In the genomic region with DNA sequence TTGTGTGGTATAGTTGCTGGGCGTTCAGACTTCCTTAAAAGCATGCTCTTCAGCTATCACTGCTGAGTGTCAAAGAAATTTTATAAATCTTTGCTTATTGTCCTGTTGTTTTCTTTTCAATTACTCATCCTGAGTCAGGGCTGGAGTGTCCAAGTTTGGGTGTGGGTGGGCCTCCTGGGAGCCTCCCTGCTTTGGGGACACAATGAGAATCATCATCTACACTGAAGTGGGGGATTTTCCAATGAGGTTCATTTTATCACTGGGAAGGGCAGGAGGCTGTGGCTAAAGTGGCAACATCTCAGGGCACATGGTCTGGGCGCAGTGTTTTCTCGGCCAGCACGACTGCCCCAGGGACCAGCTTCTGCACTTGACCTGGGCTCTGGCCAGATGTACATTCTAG, we compare ENCODE assay signal across 14 cellular contexts. TPM values are rescaled to one million over a fixed set of nuclear protein-coding genes. Genes with fewer than 3 reads are reported as not detected.
DNase-seq lines count a peak whose midpoint lies in the region; ATAC-seq, FAIRE-seq and TF ChIP-seq lines count a peak whose summit lies in the region.
"Had no signal": no experiment of that assay in that cellular context is flagged by ENCODE, and none has a peak within 500 bp of the region (broad histone marks: within the 10 kb centered on the region; RNA-seq: fewer than 3 reads in every experiment).

No MANE protein-coding gene starts in this region.

- H3K27me3 ChIP-seq in PC-9 (ENCODE audit: insufficient read depth, low read depth) (no peaks in the 10 kb centered on the region), endothelial cell of umbilical vein (ENCODE audit: control insufficient read depth in 2 of 2, insufficient read depth in 2 of 2, low read length in 2 of 2) (no peaks in the 10 kb centered on the region), sigmoid colon (no peaks in the 10 kb centered on the region)

- H3K9me3 Mint-ChIP-seq in activated T-helper 2 cell treated with anti-CD3 and anti-CD28 coated beads, Interferon-gamma antibody, Interleukin-2, Interleukin-4, amounts not matched to agents 10 μg/mL and 5 μg/mL and 100 μg/mL, durations not matched to agents 14 hours and 24 hours and 36 hours, result no peaks in the 10 kb centered on the region
- H3K9me3 Mint-ChIP-seq in glutamatergic neuron (ENCODE audit: unreplicated experiment), result no peaks in the 10 kb centered on the region
- H3K9me3 Mint-ChIP-seq: activated T-cell treated with anti-CD3 and anti-CD28 coated beads, Interleukin-2, amount 50 U/mL, for 4 hours; stimulated activated effector memory CD8-positive, alpha-beta T cell treated with anti-CD3 and anti-CD28 coated beads, Interleukin-12 subunit alpha, Interleukin-12 subunit beta, amount 100 ng/mL, for 72 hours had no signal

- FAIRE-seq in endothelial cell of umbilical vein (lab: Jason Lieb, UNC), result peak; percentile 48

- WGBS in sigmoid colon, 2 donors, result 71 to 83% methylated on average over 4 of the region's 4 CpGs

- intact Hi-C loops in PC-9 (cut with micrococcal nuclease; ENCODE audit: unreplicated experiment) (loop anchor here (1.0 kb wide), 1 partner anchor 20 kb away; a partner anchor contains a TSS), endothelial cell of umbilical vein (cut with micrococcal nuclease) (no loop called here), sigmoid colon (cut with DNase I) (no loop called here)
- intact Hi-C loops in activated T-helper 2 cell treated with anti-CD3 and anti-CD28 coated beads, Interferon-gamma antibody, Interleukin-2, Interleukin-4, amounts not matched to agents 10 μg/mL and 5 μg/mL and 100 μg/mL, durations not matched to agents 14 hours and 24 hours and 36 hours (cut with micrococcal nuclease), result no loop called here

- dilution Hi-C loops in endothelial cell of umbilical vein (cut with MboI; ENCODE audit: extremely low pct_ligation_motif_present, low sequenced_read_pairs), result no loop called here

- no peak for TF ChIP-seq EP300 in sigmoid colon (IDR thresholded peaks at IDR 0.05)

- H3K36me3 ChIP-seq in PC-9 (ENCODE audit: low read depth) (no peaks in the 10 kb centered on the region), endothelial cell of umbilical vein (ENCODE audit: control insufficient read depth in 2 of 2, extremely low read depth in 1 of 2, insufficient read depth in 2 of 2, low read length in 2 of 2) (no peaks in the 10 kb centered on the region), sigmoid colon (peaks cover 0 to 22% (median 11%) of the 10 kb centered on the region in 4 donors)

- peak overlapping the region; percentile 77 for H3K4me2 ChIP-seq in PC-9
- no peak overlapping the region for H3K4me2 ChIP-seq in endothelial cell of umbilical vein (ENCODE audit: insufficient read depth, low read length)

- DNase-seq in EL, result peak; percentile 76
- peak; percentile 70 to 84 for DNase-seq in PC-9
- peak; percentile 26 for DNase-seq in endothelial cell of umbilical vein (ENCODE audit: low read depth, low spot score)
- peak; percentile 64 for DNase-seq in sigmoid colon
- no peak for DNase-seq in activated T-helper 2 cell treated with anti-CD3 and anti-CD28 coated beads, Interferon-gamma antibody, Interleukin-2, Interleukin-4, amounts not matched to agents 10 μg/mL and 5 μg/mL and 100 μg/mL, durations not matched to agents 14 hours and 24 hours and 36 hours (ENCODE audit: low spot score)
- no peak for DNase-seq in glutamatergic neuron
- DNase-seq in NCI-H510A treated with DMSO at 0.1 percent for 48 hours (lab: John Stamatoyannopoulos, UW), result no peak
- DNase-seq: activated T-cell treated with anti-CD3 and anti-CD28 coated beads, Interleukin-2, amount 50 U/mL, for 4 hours; H7; midbrain; stimulated activated CD4-positive, alpha-beta T cell treated with anti-CD3 and anti-CD28 coated beads, Interleukin-2, amount 100 ng/mL, for 24 hours had no signal

- no peaks in the 10 kb centered on the region for H3K9me1 ChIP-seq in endothelial cell of umbilical vein (replicated peaks; ENCODE audit: control insufficient read depth, extremely low read depth, insufficient read depth, low read length)

- BruUV-seq in PC-9 (replicated peaks; lab: Mats Ljungman, UMichigan) (no TSS peak), endothelial cell of umbilical vein (replicated peaks; lab: Mats Ljungman, UMichigan) (no TSS peak)

- no peaks in the 10 kb centered on the region for H3K9me2 ChIP-seq in PC-9 (ENCODE audit: insufficient read depth)

- no peak overlapping the region for H2AFZ ChIP-seq in PC-9
- H2AFZ ChIP-seq in endothelial cell of umbilical vein (ENCODE audit: low read depth, low read length), result no peak overlapping the region

- H3K4me1 ChIP-seq in PC-9 (replicated peaks; ENCODE audit: insufficient read depth), result peaks cover 66% of the 10 kb centered on the region
- peaks cover 9% of the 10 kb centered on the region for H3K4me1 ChIP-seq in endothelial cell of umbilical vein (ENCODE audit: control insufficient read depth, extremely low read depth, insufficient read depth, low read length)
- peaks cover 0 to 22% (median 10%) of the 10 kb centered on the region in 4 donors for H3K4me1 ChIP-seq in sigmoid colon

- H3F3A ChIP-seq in PC-9 (ENCODE audit: insufficient read depth, low read depth), result peaks cover 47% of the 10 kb centered on the region

- ATAC-seq in GM21423 (IDR thresholded peaks at IDR 0.05; ENCODE audit: unreplicated experiment), result no peak
- ATAC-seq: activated T-cell treated with anti-CD3 and anti-CD28 coated beads, Interleukin-2, amount 50 U/mL, for 4 hours; stimulated activated effector memory CD8-positive, alpha-beta T cell treated with anti-CD3 and anti-CD28 coated beads, Interleukin-12 subunit alpha, Interleukin-12 subunit beta, amount 100 ng/mL, for 72 hours had no signal

- TF ChIP-seq CTCF in PC-9 (conservative IDR thresholded peaks at IDR 0.05) (no peak), endothelial cell of umbilical vein (IDR thresholded peaks at IDR 0.05; ENCODE audit: extremely low read depth in 1 of 2, insufficient read depth in 1 of 2, low read depth in 1 of 2, low read length in 2 of 2) (no peak), sigmoid colon (IDR thresholded peaks at IDR 0.05) (no peak), glutamatergic neuron (IDR thresholded peaks at IDR 0.05; ENCODE audit: partially characterized antibody, unreplicated experiment) (no peak)

- no peaks in the 10 kb centered on the region for H3K36me3 Mint-ChIP-seq in activated T-helper 2 cell treated with anti-CD3 and anti-CD28 coated beads, Interferon-gamma antibody, Interleukin-2, Interleukin-4, amounts not matched to agents 10 μg/mL and 5 μg/mL and 100 μg/mL, durations not matched to agents 14 hours and 24 hours and 36 hours (ENCODE audit: low read depth)
- no peaks in the 10 kb centered on the region for H3K36me3 Mint-ChIP-seq in glutamatergic neuron (ENCODE audit: unreplicated experiment)
- H3K36me3 Mint-ChIP-seq: stimulated activated effector memory CD8-positive, alpha-beta T cell treated with anti-CD3 and anti-CD28 coated beads, Interleukin-12 subunit alpha, Interleukin-12 subunit beta, amount 100 ng/mL, for 72 hours had no signal

- POLR2A ChIA-PET in PC-9 (lab: Charles Lee; ENCODE audit: unreplicated experiment) (no interaction called here), endothelial cell of umbilical vein (lab: Charles Lee) (no interaction called here)

- peaks cover 4% of the 10 kb centered on the region for H3K27me3 Mint-ChIP-seq in activated T-helper 2 cell treated with anti-CD3 and anti-CD28 coated beads, Interferon-gamma antibody, Interleukin-2, Interleukin-4, amounts not matched to agents 10 μg/mL and 5 μg/mL and 100 μg/mL, durations not matched to agents 14 hours and 24 hours and 36 hours (ENCODE audit: low read depth)
- peaks cover 6% of the 10 kb centered on the region for H3K27me3 Mint-ChIP-seq in glutamatergic neuron (ENCODE audit: unreplicated experiment)

- H3K27ac Mint-ChIP-seq in activated T-helper 2 cell treated with anti-CD3 and anti-CD28 coated beads, Interferon-gamma antibody, Interleukin-2, Interleukin-4, amounts not matched to agents 10 μg/mL and 5 μg/mL and 100 μg/mL, durations not matched to agents 14 hours and 24 hours and 36 hours, result no peak overlapping the region
- no peak overlapping the region for H3K27ac Mint-ChIP-seq in glutamatergic neuron (ENCODE audit: unreplicated experiment)
- H3K27ac Mint-ChIP-seq: stimulated activated effector memory CD8-positive, alpha-beta T cell treated with anti-CD3 and anti-CD28 coated beads, Interleukin-12 subunit alpha, Interleukin-12 subunit beta, amount 100 ng/mL, for 72 hours had no signal

- no peak overlapping the region for H3K4me3 ChIP-seq in PC-9
- no peak overlapping the region for H3K4me3 ChIP-seq in endothelial cell of umbilical vein (replicated peaks in 1 of 3; ENCODE audit: insufficient read depth in 1 of 3, low read depth in 1 of 3, low read length in 3 of 3)
- H3K4me3 ChIP-seq in sigmoid colon, result no peak overlapping the region

- H3K9me3 ChIP-seq in PC-9 (ENCODE audit: insufficient read depth, low read depth), result no peaks in the 10 kb centered on the region
- no peaks in the 10 kb centered on the region for H3K9me3 ChIP-seq in endothelial cell of umbilical vein (replicated peaks; ENCODE audit: control insufficient read depth, insufficient read depth, low read length)
- no peaks in the 10 kb centered on the region for H3K9me3 ChIP-seq in sigmoid colon

- no peak for TF ChIP-seq POLR2A in endothelial cell of umbilical vein (IDR thresholded peaks at IDR 0.05; ENCODE audit: low read depth, low read length)
- TF ChIP-seq POLR2A in sigmoid colon (IDR thresholded peaks at IDR 0.05), result no peak

- CTCF ChIA-PET in PC-9 (lab: Charles Lee) (no interaction called here), endothelial cell of umbilical vein (lab: Charles Lee) (interaction anchor here (2.6 kb wide), 1 partner anchor 18 kb away, joined by 9 read pairs; no protein-coding TSS in a partner anchor)

- no peak overlapping the region for H3K4me3 Mint-ChIP-seq in activated T-helper 2 cell treated with anti-CD3 and anti-CD28 coated beads, Interferon-gamma antibody, Interleukin-2, Interleukin-4, amounts not matched to agents 10 μg/mL and 5 μg/mL and 100 μg/mL, durations not matched to agents 14 hours and 24 hours and 36 hours (ENCODE audit: low read depth)
- no peak overlapping the region for H3K4me3 Mint-ChIP-seq in glutamatergic neuron (ENCODE audit: unreplicated experiment)
- H3K4me3 Mint-ChIP-seq: activated T-cell treated with anti-CD3 and anti-CD28 coated beads, Interleukin-2, amount 50 U/mL, for 4 hours; stimulated activated effector memory CD8-positive, alpha-beta T cell treated with anti-CD3 and anti-CD28 coated beads, Interleukin-12 subunit alpha, Interleukin-12 subunit beta, amount 100 ng/mL, for 72 hours had no signal

- no peak overlapping the region for H3K9ac ChIP-seq in endothelial cell of umbilical vein (replicated peaks; ENCODE audit: extremely low read depth, insufficient read depth, low read length)

- H3K27ac ChIP-seq in PC-9 (peak overlapping the region; percentile 90), endothelial cell of umbilical vein (ENCODE audit: insufficient read depth, low read depth, low read length) (no peak overlapping the region), sigmoid colon (peak overlapping the region in 1 of 4 donors; percentile 63)
- H3K27ac ChIP-seq: C4-2B had no signal

- H4K20me1 ChIP-seq in PC-9 (ENCODE audit: insufficient read depth) (no peaks in the 10 kb centered on the region), endothelial cell of umbilical vein (replicated peaks; ENCODE audit: control insufficient read depth, extremely low read depth, insufficient read depth, low read length) (no peaks in the 10 kb centered on the region)

- no peaks in the 10 kb centered on the region for H3K4me1 Mint-ChIP-seq in activated T-helper 2 cell treated with anti-CD3 and anti-CD28 coated beads, Interferon-gamma antibody, Interleukin-2, Interleukin-4, amounts not matched to agents 10 μg/mL and 5 μg/mL and 100 μg/mL, durations not matched to agents 14 hours and 24 hours and 36 hours (ENCODE audit: low read depth)
- H3K4me1 Mint-ChIP-seq in glutamatergic neuron (ENCODE audit: low read depth, unreplicated experiment), result peaks cover 2% of the 10 kb centered on the region

- H3K79me2 ChIP-seq in PC-9 (ENCODE audit: low read depth), result peaks cover 7% of the 10 kb centered on the region; the same call in 1 of the 2 replicates
- H3K79me2 ChIP-seq in endothelial cell of umbilical vein (ENCODE audit: control insufficient read depth, insufficient read depth, low read length), result no peaks in the 10 kb centered on the region

RNA-seq across cellular contexts. Expression of a gene that starts 19.5 kb away (rescaled TPM):
- total RNA-seq in PC-9 (2021), result 22.5 and 24.4 TPM in 2 replicates
- 4.5 and 5.5 TPM in 2 replicates for total RNA-seq in endothelial cell of umbilical vein
- polyA plus RNA-seq in endothelial cell of umbilical vein, result 3.2 and 4.3 TPM in 2 replicates
- 5.6 and 6.8 TPM in 2 replicates for polyA plus RNA-seq in endothelial cell of umbilical vein (2011; cell fraction: cytosol; rRNA removed)
- polyA plus RNA-seq in endothelial cell of umbilical vein (2011; cell fraction: nucleus; rRNA removed), result 10.1 and 11.1 TPM in 2 replicates
- 6.9 and 7.6 TPM in 2 replicates for polyA plus RNA-seq in endothelial cell of umbilical vein (2012)
- 6.6 and 9.4 TPM in 2 replicates for polyA minus RNA-seq in endothelial cell of umbilical vein
- 6.7 TPM for polyA minus RNA-seq in endothelial cell of umbilical vein (2011; cell fraction: cytosol; rRNA and poly(A)+ RNA removed)
- 5.6 and 7.0 TPM in 2 replicates for polyA minus RNA-seq in endothelial cell of umbilical vein (2011; cell fraction: nucleus; rRNA and poly(A)+ RNA removed)
- total RNA-seq in sigmoid colon, result 10 to 100 TPM; 16.1 to 42.7 (median 21.7) TPM
- 1 to 10 TPM; 1.2 to 6.6 (median 3.6) TPM for polyA plus RNA-seq in sigmoid colon
- 0.37 TPM in 1 of 2 replicates, not detected in the other for total RNA-seq in activated T-helper 2 cell treated with anti-CD3 and anti-CD28 coated beads, Interferon-gamma antibody, Interleukin-2, Interleukin-4, amounts not matched to agents 10 μg/mL and 5 μg/mL and 100 μg/mL, durations not matched to agents 14 hours and 24 hours and 36 hours
- total RNA-seq in glutamatergic neuron (ENCODE audit: unreplicated experiment), result 11.6 TPM

RNA-seq across cellular contexts. Expression of a gene that starts 41.8 kb away (rescaled TPM):
- total RNA-seq in PC-9 (2021) (48.8 and 54.0 TPM in 2 replicates), endothelial cell of umbilical vein (34.8 and 38.0 TPM in 2 replicates), sigmoid colon (10 to 100 TPM; 39.5 to 45.7 (median 41.4) TPM), glutamatergic neuron (ENCODE audit: unreplicated experiment) (47.4 TPM)
- polyA plus RNA-seq in endothelial cell of umbilical vein (16.3 and 24.6 TPM in 2 replicates), sigmoid colon (10 to 100 TPM; 20.5 to 31.2 (median 27.3) TPM)
- polyA plus RNA-seq in endothelial cell of umbilical vein (2011; cell fraction: cytosol; rRNA removed), result 24.8 and 26.0 TPM in 2 replicates
- 23.6 and 29.6 TPM in 2 replicates for polyA plus RNA-seq in endothelial cell of umbilical vein (2011; cell fraction: nucleus; rRNA removed)
- 24.6 and 26.0 TPM in 2 replicates for polyA plus RNA-seq in endothelial cell of umbilical vein (2012)
- 52.6 and 60.9 TPM in 2 replicates for polyA minus RNA-seq in endothelial cell of umbilical vein
- polyA minus RNA-seq in endothelial cell of umbilical vein (2011; cell fraction: cytosol; rRNA and poly(A)+ RNA removed), result 38.9 TPM
- polyA minus RNA-seq in endothelial cell of umbilical vein (2011; cell fraction: nucleus; rRNA and poly(A)+ RNA removed), result 19.1 and 27.2 TPM in 2 replicates
- total RNA-seq in activated T-helper 2 cell treated with anti-CD3 and anti-CD28 coated beads, Interferon-gamma antibody, Interleukin-2, Interleukin-4, amounts not matched to agents 10 μg/mL and 5 μg/mL and 100 μg/mL, durations not matched to agents 14 hours and 24 hours and 36 hours, result 43.1 and 44.3 TPM in 2 replicates

Comparison
In these comparisons a context has a peak if more than half of its experiments do, and no peak if none do; other contexts are left out.
1. DNase-seq: peak in EL (single experiment), PC-9 (2 of 2), endothelial cell of umbilical vein (single experiment) and sigmoid colon (single experiment); none in activated T-helper 2 cell treated with anti-CD3 and anti-CD28 coated beads, Interferon-gamma antibody, Interleukin-2, Interleukin-4, amounts not matched to agents 10 μg/mL and 5 μg/mL and 100 μg/mL, durations not matched to agents 14 hours and 24 hours and 36 hours (single experiment), glutamatergic neuron (single experiment) and NCI-H510A treated with DMSO at 0.1 percent for 48 hours (single experiment).